ENCODE assay signal across 21 cellular contexts in genomic region chr2:237383991-237384671, GRCh38. TPM values are rescaled to one million over a fixed set of nuclear protein-coding genes. Genes with fewer than 3 reads are reported as not detected.
DNase-seq lines count a peak whose midpoint lies in the region; ATAC-seq and TF ChIP-seq lines count a peak whose summit lies in the region.
"Had no signal": no experiment of that assay in that cellular context is flagged by ENCODE, and none has a peak within 500 bp of the region (broad histone marks: within the 10 kb centered on the region; RNA-seq: fewer than 3 reads in every experiment).

No MANE protein-coding gene starts in this region.

- intact Hi-C loops in CD8-positive, alpha-beta T cell (cut with DNase I, micrococcal nuclease): no loop called here

- POLR2A ChIA-PET in CD8-positive, alpha-beta T cell (lab: Charles Lee): no interaction called here

- no peaks in the 10 kb centered on the region for H3K27me3 ChIP-seq in adipocyte (replicated peaks; ENCODE audit: control insufficient read depth, insufficient read depth, low read length)
- H3K27me3 ChIP-seq in smooth muscle cell (ENCODE audit: low read depth): no peaks in the 10 kb centered on the region
- H3K27me3 ChIP-seq in CD8-positive, alpha-beta T cell (ENCODE audit: insufficient read depth, low read length): no peaks in the 10 kb centered on the region
- H3K27me3 ChIP-seq: heart left ventricle, suprapubic skin had no signal

- H3K27ac ChIP-seq in smooth muscle cell (ENCODE audit: low read depth): peak overlapping the region; percentile 86
- no peak overlapping the region for H3K27ac ChIP-seq in CD8-positive, alpha-beta T cell (ENCODE audit: low read depth, low read length)
- H3K27ac ChIP-seq: parathyroid adenoma, suprapubic skin had no signal

- H3K9ac ChIP-seq in adipocyte (ENCODE audit: low read length): peak overlapping the region; percentile 14
- H3K9ac ChIP-seq in smooth muscle cell (ENCODE audit: low read depth): no peak overlapping the region
- H3K9ac ChIP-seq: parathyroid adenoma had no signal

- ATAC-seq in HG03108 (IDR thresholded peaks at IDR 0.05; ENCODE audit: unreplicated experiment) (no peak), HG02610 (IDR thresholded peaks at IDR 0.05; ENCODE audit: unreplicated experiment) (no peak)
- no peak for ATAC-seq in CD8-positive, alpha-beta T cell
- ATAC-seq: naive thymus-derived CD8-positive, alpha-beta T cell had no signal

- H3K79me2 ChIP-seq in smooth muscle cell (ENCODE audit: low read depth): peaks cover 97% of the 10 kb centered on the region
- H3K79me2 ChIP-seq: parathyroid adenoma had no signal

- DNase-seq in ELR (ENCODE audit: low read depth) (peak; percentile 19), adipocyte (ENCODE audit: low read depth) (peak; percentile 74), fibroblast of the aortic adventitia (ENCODE audit: low read depth) (peak; percentile 86), smooth muscle cell (lab: John Stamatoyannopoulos, UW; ENCODE audit: unreplicated experiment) (no peak), KG1 (lab: John Stamatoyannopoulos, UW) (no peak)
- DNase-seq in CD8-positive, alpha-beta T cell: no peak
- DNase-seq: activated CD4-positive, alpha-beta T cell treated with anti-CD3 and anti-CD28 coated beads, Interleukin-2, amount 50 U/mL, for 1 hour; activated naive CD4-positive, alpha-beta T cell treated with anti-CD3 and anti-CD28 coated beads for 36 hours; C1 segment of cervical spinal cord; cortex of kidney; DMS 273 treated with DMSO at 0.1 percent for 48 hours; heart left ventricle; MV-4-11; naive thymus-derived CD8-positive, alpha-beta T cell; NCI-H2029; NCI-H446 treated with DMSO at 0.1 percent for 48 hours; stimulated activated CD4-positive, alpha-beta T cell treated with anti-CD3 and anti-CD28 coated beads, Interleukin-4, amount 100 ng/mL, for 4 hours had no signal

- no peak overlapping the region for H3K4me3 Mint-ChIP-seq in CD8-positive, alpha-beta T cell
- H3K4me3 Mint-ChIP-seq: activated naive CD4-positive, alpha-beta T cell treated with anti-CD3 and anti-CD28 coated beads for 36 hours; naive thymus-derived CD8-positive, alpha-beta T cell had no signal

- H3K9me3 ChIP-seq in adipocyte (ENCODE audit: control insufficient read depth, low read length) (no peaks in the 10 kb centered on the region), smooth muscle cell (replicated peaks; ENCODE audit: low read depth) (no peaks in the 10 kb centered on the region)
- no peaks in the 10 kb centered on the region for H3K9me3 ChIP-seq in CD8-positive, alpha-beta T cell (ENCODE audit: low read length)
- H3K9me3 ChIP-seq: suprapubic skin had no signal

- no peaks in the 10 kb centered on the region for H3K9me3 Mint-ChIP-seq in CD8-positive, alpha-beta T cell
- H3K9me3 Mint-ChIP-seq: activated naive CD4-positive, alpha-beta T cell treated with anti-CD3 and anti-CD28 coated beads for 36 hours; naive thymus-derived CD8-positive, alpha-beta T cell had no signal

- no peaks in the 10 kb centered on the region for H3K4me1 Mint-ChIP-seq in CD8-positive, alpha-beta T cell (ENCODE audit: low read depth)
- H3K4me1 Mint-ChIP-seq: naive thymus-derived CD8-positive, alpha-beta T cell had no signal

- peaks cover 8% of the 10 kb centered on the region for H3K36me3 Mint-ChIP-seq in CD8-positive, alpha-beta T cell

- H3K4me2 ChIP-seq in smooth muscle cell: peak overlapping the region; percentile 34

- no peak overlapping the region for H3K27ac Mint-ChIP-seq in CD8-positive, alpha-beta T cell
- H3K27ac Mint-ChIP-seq: activated naive CD4-positive, alpha-beta T cell treated with anti-CD3 and anti-CD28 coated beads for 36 hours had no signal

- peaks cover 86% of the 10 kb centered on the region for H3F3A ChIP-seq in smooth muscle cell (ENCODE audit: low read depth)

- H3K4me3 ChIP-seq in adipocyte (ENCODE audit: low read length) (no peak overlapping the region), fibroblast of the aortic adventitia (ENCODE audit: low read depth, low read length) (no peak overlapping the region), smooth muscle cell (no peak overlapping the region)
- no peak overlapping the region for H3K4me3 ChIP-seq in CD8-positive, alpha-beta T cell (ENCODE audit: low read depth, low read length)
- H3K4me3 ChIP-seq: heart left ventricle, suprapubic skin had no signal

- peaks cover 92% of the 10 kb centered on the region for H3K36me3 ChIP-seq in adipocyte (ENCODE audit: control insufficient read depth, insufficient read depth, low read length, severe bottlenecking)
- H3K36me3 ChIP-seq in smooth muscle cell (ENCODE audit: low read depth): peaks cover 33% of the 10 kb centered on the region
- no peaks in the 10 kb centered on the region for H3K36me3 ChIP-seq in CD8-positive, alpha-beta T cell (ENCODE audit: insufficient read depth, low read length)

- H4K20me1 ChIP-seq in smooth muscle cell (ENCODE audit: low read depth): peaks cover 100% of the 10 kb centered on the region

- no peaks in the 10 kb centered on the region for H3K27me3 Mint-ChIP-seq in CD8-positive, alpha-beta T cell (ENCODE audit: low read depth)
- H3K27me3 Mint-ChIP-seq: naive thymus-derived CD8-positive, alpha-beta T cell had no signal

- CTCF ChIA-PET in CD8-positive, alpha-beta T cell (lab: Charles Lee): no interaction called here

- H3K4me1 ChIP-seq in adipocyte (ENCODE audit: control insufficient read depth, insufficient read depth, low read length) (peaks cover 46% of the 10 kb centered on the region), smooth muscle cell (ENCODE audit: low read depth) (no peaks in the 10 kb centered on the region)
- no peaks in the 10 kb centered on the region for H3K4me1 ChIP-seq in CD8-positive, alpha-beta T cell (ENCODE audit: insufficient read depth, low read length)
- H3K4me1 ChIP-seq: heart left ventricle, parathyroid adenoma, suprapubic skin had no signal

- no peak for TF ChIP-seq CTCF in fibroblast of the aortic adventitia (IDR thresholded peaks at IDR 0.05; ENCODE audit: insufficient read depth, low read length)
- no peak for TF ChIP-seq CTCF in smooth muscle cell (IDR thresholded peaks at IDR 0.05; ENCODE audit: borderline replicate concordance, insufficient read depth, poor library complexity, severe bottlenecking)
- no peak for TF ChIP-seq CTCF in CD8-positive, alpha-beta T cell (IDR thresholded peaks at IDR 0.05)

- H2AFZ ChIP-seq in smooth muscle cell (ENCODE audit: low read depth): no peak overlapping the region
- H2AFZ ChIP-seq: parathyroid adenoma had no signal

- WGBS in smooth muscle cell (ENCODE audit: low lambda C conversion rate): 67% methylated on average over 6 of the region's 6 CpGs

RNA-seq across cellular contexts. Expression of gene COL6A3, which starts 29.8 kb away (rescaled TPM):
- total RNA-seq in fibroblast of the aortic adventitia (ENCODE audit: low replicate concordance): 1,372 and 1,478 TPM in 2 replicates
- 1,708 and 1,938 TPM in 2 replicates for total RNA-seq in smooth muscle cell
- polyA plus RNA-seq in smooth muscle cell: 643 and 888 TPM in 2 replicates
- 1 to 10 TPM; 1.7 TPM for total RNA-seq in CD8-positive, alpha-beta T cell

Comparison
In these comparisons a context has a peak if more than half of its experiments do, and no peak if none do; other contexts are left out.
1. DNase-seq: peak in ELR (single experiment), adipocyte (single experiment) and fibroblast of the aortic adventitia (single experiment); none in smooth muscle cell (single experiment), KG1 (single experiment) and CD8-positive, alpha-beta T cell (0 of 7).
2. RNA of gene COL6A3, which starts 29.8 kb away (total RNA-seq): 1,708 to 1,938 TPM in smooth muscle cell and 1,372 to 1,478 TPM in fibroblast of the aortic adventitia; 1.7 TPM in CD8-positive, alpha-beta T cell; every median in the first group is over 100 times any median in the second.